30 cellular contexts compared by ENCODE assay signal in the genomic region with DNA sequence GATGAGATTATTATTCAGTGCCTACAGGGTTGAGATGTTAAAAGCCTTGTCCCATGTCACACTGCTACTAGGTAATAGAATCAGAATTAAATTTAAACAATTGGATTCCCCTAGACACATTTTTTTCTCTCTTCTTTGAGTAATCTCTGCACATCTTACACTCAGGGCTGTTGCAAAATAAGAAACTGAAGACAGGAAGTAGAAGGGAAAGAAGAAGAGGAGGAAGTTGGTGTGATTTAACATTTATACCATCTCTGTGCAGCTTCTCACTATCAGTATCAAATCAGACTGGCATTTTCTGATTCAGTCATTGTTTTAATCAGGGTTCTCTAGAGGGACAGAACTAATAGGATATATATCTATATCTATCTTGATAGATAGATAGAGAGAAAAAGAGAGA.
DNase-seq lines count a peak whose midpoint lies in the region; FAIRE-seq and TF ChIP-seq lines count a peak whose summit lies in the region.
"Had no signal": no experiment of that assay in that cellular context is flagged by ENCODE, and none has a peak within 500 bp of the region (broad histone marks: within the 10 kb centered on the region; RNA-seq: fewer than 3 reads in every experiment).

No MANE protein-coding gene starts in this region.

- no peaks in the 10 kb centered on the region for H3K9me3 Mint-ChIP-seq in endothelial cell (ENCODE audit: unreplicated experiment)
- no peaks in the 10 kb centered on the region for H3K9me3 Mint-ChIP-seq in activated CD4-positive, alpha-beta T cell treated with anti-CD3 and anti-CD28 coated beads, Interleukin-2, amount 10 ng/mL, durations not matched to agents 7 days and 5 days
- H3K9me3 Mint-ChIP-seq: activated naive CD4-positive, alpha-beta T cell treated with anti-CD3 and anti-CD28 coated beads, Interleukin-2, amount 10 ng/mL, durations not matched to agents 7 days and 5 days had no signal

- H3K4me3 ChIP-seq in GM23248 (no peak overlapping the region), bronchial epithelial cell (ENCODE audit: low read depth, low read length) (no peak overlapping the region), vagina (no peak overlapping the region)
- H3K4me3 ChIP-seq: colonic mucosa, gastroesophageal sphincter, GM12878, neural progenitor cell, Peyer's patch, SJSA1, stomach, tibial nerve had no signal

- no peaks in the 10 kb centered on the region for H3K36me3 Mint-ChIP-seq in endothelial cell (ENCODE audit: low read depth, unreplicated experiment)
- H3K36me3 Mint-ChIP-seq in activated CD4-positive, alpha-beta T cell treated with anti-CD3 and anti-CD28 coated beads, Interleukin-2, amount 10 ng/mL, durations not matched to agents 7 days and 5 days (ENCODE audit: low read depth): no peaks in the 10 kb centered on the region
- H3K36me3 Mint-ChIP-seq: activated naive CD4-positive, alpha-beta T cell treated with anti-CD3 and anti-CD28 coated beads, Interleukin-2, amount 10 ng/mL, durations not matched to agents 7 days and 5 days had no signal

- no peak overlapping the region for H3K27ac ChIP-seq in GM23248
- H3K27ac ChIP-seq in vagina: peak overlapping the region; percentile 28
- H3K27ac ChIP-seq: colonic mucosa, gastroesophageal sphincter, neural progenitor cell, Peyer's patch, SJSA1, stomach, tibial nerve had no signal

- POLR2A ChIA-PET in activated CD4-positive, alpha-beta T cell treated with anti-CD3 and anti-CD28 coated beads, Interleukin-2, amount 10 ng/mL, durations not matched to agents 7 days and 5 days (lab: Charles Lee): no interaction called here

- no peak overlapping the region for H2AFZ ChIP-seq in GM23248
- H2AFZ ChIP-seq: neural progenitor cell had no signal

- H3K79me2 ChIP-seq in GM23248 (ENCODE audit: insufficient read depth): no peaks in the 10 kb centered on the region

- peaks cover 25% of the 10 kb centered on the region for H3K4me1 Mint-ChIP-seq in endothelial cell (ENCODE audit: unreplicated experiment)
- no peaks in the 10 kb centered on the region for H3K4me1 Mint-ChIP-seq in activated CD4-positive, alpha-beta T cell treated with anti-CD3 and anti-CD28 coated beads, Interleukin-2, amount 10 ng/mL, durations not matched to agents 7 days and 5 days
- H3K4me1 Mint-ChIP-seq: activated naive CD4-positive, alpha-beta T cell treated with anti-CD3 and anti-CD28 coated beads, Interleukin-2, amount 10 ng/mL, durations not matched to agents 7 days and 5 days; T-helper 17 cell had no signal

- no peak for TF ChIP-seq POLR2A in vagina (IDR thresholded peaks at IDR 0.05)

- H3K4me1 ChIP-seq in GM23248 (ENCODE audit: insufficient read depth) (peaks cover 59% of the 10 kb centered on the region), vagina (peaks cover 64% of the 10 kb centered on the region)
- H3K4me1 ChIP-seq: colonic mucosa, Peyer's patch had no signal

- no peak overlapping the region for H3K4me2 ChIP-seq in GM23248 (ENCODE audit: unreplicated experiment)
- H3K4me2 ChIP-seq: neural progenitor cell had no signal

- no peaks in the 10 kb centered on the region for H3K9me2 ChIP-seq in GM23248 (ENCODE audit: insufficient read depth)

- DNase-seq in GM23248 (peak; percentile 14), NOMO-1 treated with dmso at 0.1 percent for 144 hours (lab: John Stamatoyannopoulos, UW; ENCODE audit: unreplicated experiment) (peak; percentile 67), bronchial epithelial cell (ENCODE audit: low read depth) (peak; percentile 21), vagina (ENCODE audit: extremely low spot score in 2 of 2) (no peak), endothelial cell (ENCODE audit: low spot score) (no peak), GM10266 (ENCODE audit: extremely low spot score) (no peak)
- no peak for DNase-seq in activated CD4-positive, alpha-beta T cell treated with anti-CD3 and anti-CD28 coated beads, Interleukin-2, amount 10 ng/mL, durations not matched to agents 7 days and 5 days
- DNase-seq: activated CD4-positive, alpha-beta T cell treated with anti-CD3 and anti-CD28 coated beads for 4 hours; activated naive CD4-positive, alpha-beta T cell treated with anti-CD3 and anti-CD28 coated beads, Interleukin-2, amount 10 ng/mL, durations not matched to agents 7 days and 5 days; amygdala; colonic mucosa; COR-L47; DMS79; GOT3; hypothalamus; islet precursor cell; KG1; NCI-H1092 treated with DMSO at 0.1 percent for 48 hours; NCI-H2081; NCI-H345; NCI-H82; Peyer's patch; stomach; T-helper 17 cell had no signal

- CTCF ChIA-PET in activated CD4-positive, alpha-beta T cell treated with anti-CD3 and anti-CD28 coated beads, Interleukin-2, amount 10 ng/mL, durations not matched to agents 7 days and 5 days (lab: Charles Lee): no interaction called here

- H3K4me3 Mint-ChIP-seq in endothelial cell (ENCODE audit: unreplicated experiment): no peak overlapping the region
- no peak overlapping the region for H3K4me3 Mint-ChIP-seq in activated CD4-positive, alpha-beta T cell treated with anti-CD3 and anti-CD28 coated beads, Interleukin-2, amount 10 ng/mL, durations not matched to agents 7 days and 5 days
- H3K4me3 Mint-ChIP-seq: activated naive CD4-positive, alpha-beta T cell treated with anti-CD3 and anti-CD28 coated beads, Interleukin-2, amount 10 ng/mL, durations not matched to agents 7 days and 5 days; neural progenitor cell; T-helper 17 cell had no signal

- no peaks in the 10 kb centered on the region for H3K36me3 ChIP-seq in GM23248 (ENCODE audit: low read depth)
- H3K36me3 ChIP-seq in bronchial epithelial cell (ENCODE audit: control insufficient read depth, insufficient read depth, low read length): no peaks in the 10 kb centered on the region
- H3K36me3 ChIP-seq in vagina: no peaks in the 10 kb centered on the region
- H3K36me3 ChIP-seq: colonic mucosa, gastroesophageal sphincter, neural progenitor cell, Peyer's patch, SJSA1, stomach, tibial nerve had no signal

- H4K20me1 ChIP-seq in GM23248 (ENCODE audit: insufficient read depth): no peaks in the 10 kb centered on the region

- no peak overlapping the region for H3K9ac ChIP-seq in GM23248
- H3K9ac ChIP-seq: neural progenitor cell had no signal

- H3K9me3 ChIP-seq in GM23248 (ENCODE audit: low read depth) (no peaks in the 10 kb centered on the region), vagina (no peaks in the 10 kb centered on the region)
- H3K9me3 ChIP-seq: colonic mucosa, gastroesophageal sphincter, Peyer's patch, SJSA1, stomach, tibial nerve had no signal

- TF ChIP-seq CTCF in bronchial epithelial cell (IDR thresholded peaks at IDR 0.05; ENCODE audit: insufficient read depth, low read length, severe bottlenecking) (no peak), vagina (IDR thresholded peaks at IDR 0.05) (no peak), endothelial cell (IDR thresholded peaks at IDR 0.05; ENCODE audit: unreplicated experiment) (no peak), GM10266 (IDR thresholded peaks at IDR 0.05; ENCODE audit: control insufficient read depth, insufficient read depth, low read depth, missing control alignments) (no peak)

- H3K27ac Mint-ChIP-seq in endothelial cell (ENCODE audit: unreplicated experiment): no peak overlapping the region
- no peak overlapping the region for H3K27ac Mint-ChIP-seq in activated CD4-positive, alpha-beta T cell treated with anti-CD3 and anti-CD28 coated beads, Interleukin-2, amount 10 ng/mL, durations not matched to agents 7 days and 5 days
- H3K27ac Mint-ChIP-seq: activated naive CD4-positive, alpha-beta T cell treated with anti-CD3 and anti-CD28 coated beads, Interleukin-2, amount 10 ng/mL, durations not matched to agents 7 days and 5 days; neural progenitor cell; progenitor cell of endocrine pancreas; T-helper 17 cell had no signal

- no peak for FAIRE-seq in bronchial epithelial cell (lab: Jason Lieb, UNC)
- FAIRE-seq: GM12878 had no signal

- no peaks in the 10 kb centered on the region for H3K27me3 ChIP-seq in GM23248 (replicated peaks; ENCODE audit: insufficient read depth)
- H3K27me3 ChIP-seq in bronchial epithelial cell (ENCODE audit: control insufficient read depth, insufficient read depth, low read length): no peaks in the 10 kb centered on the region
- H3K27me3 ChIP-seq in vagina: no peaks in the 10 kb centered on the region
- H3K27me3 ChIP-seq: colonic mucosa, gastroesophageal sphincter, neural progenitor cell, Peyer's patch, SJSA1, stomach, tibial nerve had no signal

- intact Hi-C loops in vagina (cut with DNase I): no loop called here

- H3K27me3 Mint-ChIP-seq in endothelial cell (ENCODE audit: unreplicated experiment): no peaks in the 10 kb centered on the region
- peaks cover 1% of the 10 kb centered on the region for H3K27me3 Mint-ChIP-seq in activated CD4-positive, alpha-beta T cell treated with anti-CD3 and anti-CD28 coated beads, Interleukin-2, amount 10 ng/mL, durations not matched to agents 7 days and 5 days
- H3K27me3 Mint-ChIP-seq: activated naive CD4-positive, alpha-beta T cell treated with anti-CD3 and anti-CD28 coated beads, Interleukin-2, amount 10 ng/mL, durations not matched to agents 7 days and 5 days; progenitor cell of endocrine pancreas had no signal

- peaks cover 54% of the 10 kb centered on the region for H3F3A ChIP-seq in GM23248 (ENCODE audit: insufficient read depth)

- in situ Hi-C loops in GM23248 (cut with MboI): no loop called here

Comparison
In these comparisons a context has a peak if more than half of its experiments do, and no peak if none do; other contexts are left out.
1. DNase-seq: peak in GM23248 (single experiment), NOMO-1 treated with dmso at 0.1 percent for 144 hours (single experiment) and bronchial epithelial cell (single experiment); none in vagina (0 of 2), endothelial cell (single experiment), activated CD4-positive, alpha-beta T cell treated with anti-CD3 and anti-CD28 coated beads, Interleukin-2, amount 10 ng/mL, durations not matched to agents 7 days and 5 days (single experiment) and GM10266 (single experiment).